ENCODE assay signal across 20 cellular contexts in genomic region chr1:175889848-175890247, GRCh38.
"Had no signal": no experiment of that assay in that cellular context is flagged by ENCODE, and none has a peak within 500 bp of the region (broad histone marks: within the 10 kb centered on the region; RNA-seq: fewer than 3 reads in every experiment).

No MANE protein-coding gene starts in this region.

- ATAC-seq: esophagus mucosa; heart left ventricle; left lobe of liver; naive thymus-derived CD8-positive, alpha-beta T cell; psoas muscle; sciatic nerve had no signal

- H3K4me3 ChIP-seq: dorsolateral prefrontal cortex, heart left ventricle, psoas muscle, skin epidermis, stomach, thoracic aorta, transverse colon had no signal

- H3K27ac ChIP-seq: heart left ventricle, neutrophil, psoas muscle, skin epidermis, stomach, thoracic aorta, transverse colon had no signal

- H3K9me3 Mint-ChIP-seq: naive thymus-derived CD8-positive, alpha-beta T cell had no signal

- H3K27me3 ChIP-seq: dorsolateral prefrontal cortex, heart left ventricle, neutrophil, stomach, transverse colon had no signal

- H3K36me3 ChIP-seq: heart left ventricle, neutrophil, stomach, thoracic aorta, transverse colon had no signal

- DNase-seq: cortex of kidney; dorsolateral prefrontal cortex; effector CD8-positive, alpha-beta T cell; heart left ventricle; hippocampal formation; mammary epithelial cell; naive thymus-derived CD8-positive, alpha-beta T cell; psoas muscle; retina; stimulated activated CD4-positive, alpha-beta T cell treated with anti-CD3 and anti-CD28 coated beads, Interleukin-2, amount 100 ng/mL, for 24 hours; stimulated activated naive CD4-positive, alpha-beta T cell; stomach; substantia nigra; transverse colon had no signal

- H3K4me1 ChIP-seq: psoas muscle, transverse colon had no signal

- H3K4me3 Mint-ChIP-seq: naive thymus-derived CD8-positive, alpha-beta T cell had no signal

- H3K27ac Mint-ChIP-seq: naive thymus-derived CD8-positive, alpha-beta T cell had no signal

- H3K36me3 Mint-ChIP-seq: naive thymus-derived CD8-positive, alpha-beta T cell had no signal

- H3K9me3 ChIP-seq: heart left ventricle, neutrophil, psoas muscle, stomach, thoracic aorta, transverse colon had no signal
